14 cellular contexts compared by ENCODE assay signal in genomic region chr11:108616549-108616948, GRCh38. TPM values are rescaled to one million over a fixed set of nuclear protein-coding genes. Genes with fewer than 3 reads are reported as not detected.
DNase-seq lines count a peak whose midpoint lies in the region; ATAC-seq, FAIRE-seq and TF ChIP-seq lines count a peak whose summit lies in the region.
"Had no signal": no experiment of that assay in that cellular context is flagged by ENCODE, and none has a peak within 500 bp of the region (broad histone marks: within the 10 kb centered on the region; RNA-seq: fewer than 3 reads in every experiment).

No MANE protein-coding gene starts in this region.

- H3K4me1 ChIP-seq in SK-N-SH (ENCODE audit: control insufficient read depth in 1 of 2, insufficient read depth in 2 of 2, low read depth in 1 of 2, low read length in 1 of 2) (peaks cover 0 to 3% of the 10 kb centered on the region in 2 experiments; a peak in 2 of 4 replicates), A673 (ENCODE audit: insufficient read depth, low read length, poor library complexity, severe bottlenecking) (no peaks in the 10 kb centered on the region)

- H3K79me2 ChIP-seq in SK-N-SH (ENCODE audit: insufficient read depth) = no peaks in the 10 kb centered on the region

- no peaks in the 10 kb centered on the region for H3K27me3 Mint-ChIP-seq in glutamatergic neuron (ENCODE audit: unreplicated experiment)
- peaks cover 28% of the 10 kb centered on the region for H3K27me3 Mint-ChIP-seq in activated CD8-positive, alpha-beta memory T cell treated with anti-CD3 and anti-CD28 coated beads, Interleukin-2, amount 10 ng/mL, durations not matched to agents 7 days and 5 days

- no peaks in the 10 kb centered on the region for H3K4me1 Mint-ChIP-seq in glutamatergic neuron (ENCODE audit: low read depth, unreplicated experiment)
- H3K4me1 Mint-ChIP-seq in activated CD8-positive, alpha-beta memory T cell treated with anti-CD3 and anti-CD28 coated beads, Interleukin-2, amount 10 ng/mL, durations not matched to agents 7 days and 5 days = peaks cover 5% of the 10 kb centered on the region
- H3K4me1 Mint-ChIP-seq: central memory CD8-positive, alpha-beta T cell had no signal

- FAIRE-seq in H54 (lab: Jason Lieb, UNC) = peak; percentile 92

- H3K36me3 Mint-ChIP-seq in glutamatergic neuron (ENCODE audit: unreplicated experiment) = no peaks in the 10 kb centered on the region
- H3K36me3 Mint-ChIP-seq in activated CD8-positive, alpha-beta memory T cell treated with anti-CD3 and anti-CD28 coated beads, Interleukin-2, amount 10 ng/mL, durations not matched to agents 7 days and 5 days = no peaks in the 10 kb centered on the region
- H3K36me3 Mint-ChIP-seq: naive thymus-derived CD4-positive, alpha-beta T cell had no signal

- H3K9me3 ChIP-seq in SK-N-SH = no peaks in the 10 kb centered on the region
- H3K9me3 ChIP-seq in A673 (ENCODE audit: low read depth, low read length, poor library complexity, severe bottlenecking) = no peaks in the 10 kb centered on the region

- H3K9me3 Mint-ChIP-seq in glutamatergic neuron (ENCODE audit: unreplicated experiment) = no peaks in the 10 kb centered on the region
- no peaks in the 10 kb centered on the region for H3K9me3 Mint-ChIP-seq in activated CD8-positive, alpha-beta memory T cell treated with anti-CD3 and anti-CD28 coated beads, Interleukin-2, amount 10 ng/mL, durations not matched to agents 7 days and 5 days (ENCODE audit: low read depth)
- H3K9me3 Mint-ChIP-seq: activated T-helper 1 cell treated with anti-CD3 and anti-CD28 coated beads, Interleukin-12 subunit alpha, Interleukin-12 subunit beta, Interleukin-2, Interleukin-4 antibody, amounts not matched to agents 30 ng/mL and 10 ng/mL and 1 ng/mL, durations not matched to agents 14 hours and 24 hours and 36 hours; central memory CD8-positive, alpha-beta T cell; naive thymus-derived CD4-positive, alpha-beta T cell had no signal

- H3K4me3 ChIP-seq in SK-N-SH (ENCODE audit: low read depth in 2 of 2, low read length in 1 of 2) = no peak overlapping the region
- H3K4me3 ChIP-seq in fibroblast of mammary gland (ENCODE audit: control insufficient read depth, low read depth, low read length) = no peak overlapping the region
- no peak overlapping the region for H3K4me3 ChIP-seq in retinal pigment epithelial cell (ENCODE audit: low read length)
- H3K4me3 ChIP-seq in A673 (ENCODE audit: low read depth, low read length, poor library complexity, severe bottlenecking) = no peak overlapping the region

- DNase-seq in H54 (ENCODE audit: insufficient read length, low spot score) (peak; percentile 50), SK-N-SH (no peak), fibroblast of mammary gland (ENCODE audit: low read depth) (peak; percentile 81), retinal pigment epithelial cell (ENCODE audit: low read depth) (peak; percentile 83), glutamatergic neuron (no peak), NCI-H345 (lab: John Stamatoyannopoulos, UW) (no peak), A673 (ENCODE audit: low spot score) (no peak)
- DNase-seq in activated CD8-positive, alpha-beta memory T cell treated with anti-CD3 and anti-CD28 coated beads, Interleukin-2, amount 10 ng/mL, durations not matched to agents 7 days and 5 days = no peak
- DNase-seq: hypothalamus; naive thymus-derived CD4-positive, alpha-beta T cell; NCI-H2081 treated with DMSO at 0.1 percent for 48 hours; stimulated activated naive CD8-positive, alpha-beta T cell treated with anti-CD3 and anti-CD28 coated beads, Interleukin-15, Interleukin-2, amounts not matched to agents 100 U/mL and 50 U/mL, for 24 hours had no signal

- CTCF ChIA-PET in SK-N-SH (lab: Yijun Ruan, JAX) = interaction anchor here (1.3 kb wide), 1 partner anchor 32 kb away, joined by 3 read pairs; no protein-coding TSS in a partner anchor
- CTCF ChIA-PET in activated CD8-positive, alpha-beta memory T cell treated with anti-CD3 and anti-CD28 coated beads, Interleukin-2, amount 10 ng/mL, durations not matched to agents 7 days and 5 days (lab: Charles Lee) = no interaction called here
- CTCF ChIA-PET in A673 (lab: Charles Lee) = no interaction called here

- H3F3A ChIP-seq in SK-N-SH (replicated peaks; ENCODE audit: insufficient read depth) = no peaks in the 10 kb centered on the region

- H2AFZ ChIP-seq in SK-N-SH (ENCODE audit: low read depth) = no peak overlapping the region; the same call in 1 of the 2 replicates

- H3K9me2 ChIP-seq in SK-N-SH = no peaks in the 10 kb centered on the region

- H3K36me3 ChIP-seq in SK-N-SH (replicated peaks in 1 of 2; ENCODE audit: control insufficient read depth in 1 of 2, insufficient read depth in 2 of 2, low read length in 1 of 2) (no peaks in the 10 kb centered on the region), A673 (ENCODE audit: insufficient read depth, low read length, poor library complexity, severe bottlenecking) (no peaks in the 10 kb centered on the region)

- H3K27ac ChIP-seq in SK-N-SH (ENCODE audit: low read depth in 2 of 2, low read length in 1 of 2) (peak overlapping the region in 1 of 2 experiments; percentile 65; a peak in 2 of 4 replicates), A673 (ENCODE audit: low read depth, low read length, poor library complexity, severe bottlenecking) (no peak overlapping the region)

- POLR2A ChIA-PET in SK-N-SH (lab: Yijun Ruan, JAX) = no interaction called here
- POLR2A ChIA-PET in A673 (lab: Charles Lee; ENCODE audit: low non-redundant PET) = no interaction called here

- no peak overlapping the region for H3K27ac Mint-ChIP-seq in glutamatergic neuron (ENCODE audit: unreplicated experiment)
- H3K27ac Mint-ChIP-seq in activated CD8-positive, alpha-beta memory T cell treated with anti-CD3 and anti-CD28 coated beads, Interleukin-2, amount 10 ng/mL, durations not matched to agents 7 days and 5 days = no peak overlapping the region
- H3K27ac Mint-ChIP-seq: activated T-helper 1 cell treated with anti-CD3 and anti-CD28 coated beads, Interleukin-12 subunit alpha, Interleukin-12 subunit beta, Interleukin-2, Interleukin-4 antibody, amounts not matched to agents 30 ng/mL and 10 ng/mL and 1 ng/mL, durations not matched to agents 14 hours and 24 hours and 36 hours; naive thymus-derived CD4-positive, alpha-beta T cell had no signal

- no peaks in the 10 kb centered on the region for H3K27me3 ChIP-seq in SK-N-SH (ENCODE audit: insufficient read depth)
- H3K27me3 ChIP-seq in A673 (replicated peaks; ENCODE audit: insufficient read depth, low read depth, low read length, poor library complexity) = no peaks in the 10 kb centered on the region

- H3K4me2 ChIP-seq in SK-N-SH = no peak overlapping the region

- TF ChIP-seq POLR2A in H54 (IDR thresholded peaks at IDR 0.05; ENCODE audit: low read depth, low read length) = no peak

- ATAC-seq in activated CD8-positive, alpha-beta memory T cell treated with anti-CD3 and anti-CD28 coated beads, Interleukin-2, amount 10 ng/mL, durations not matched to agents 7 days and 5 days = no peak
- ATAC-seq: naive thymus-derived CD4-positive, alpha-beta T cell; stimulated activated naive CD8-positive, alpha-beta T cell treated with anti-CD3 and anti-CD28 coated beads, Interleukin-15, Interleukin-2, amounts not matched to agents 100 U/mL and 50 U/mL, for 24 hours had no signal

- TF ChIP-seq RAD21 in SK-N-SH (IDR thresholded peaks at IDR 0.05; ENCODE audit: low read length) = no peak

- H3K4me3 Mint-ChIP-seq in glutamatergic neuron (ENCODE audit: unreplicated experiment) = no peak overlapping the region
- H3K4me3 Mint-ChIP-seq in activated CD8-positive, alpha-beta memory T cell treated with anti-CD3 and anti-CD28 coated beads, Interleukin-2, amount 10 ng/mL, durations not matched to agents 7 days and 5 days = no peak overlapping the region
- H3K4me3 Mint-ChIP-seq: activated T-helper 1 cell treated with anti-CD3 and anti-CD28 coated beads, Interleukin-12 subunit alpha, Interleukin-12 subunit beta, Interleukin-2, Interleukin-4 antibody, amounts not matched to agents 30 ng/mL and 10 ng/mL and 1 ng/mL, durations not matched to agents 14 hours and 24 hours and 36 hours; central memory CD8-positive, alpha-beta T cell; naive thymus-derived CD4-positive, alpha-beta T cell had no signal

- WGBS in SK-N-SH (ENCODE audit: low lambda C conversion rate) = 39% methylated on average over 3 of the region's 3 CpGs

- TF ChIP-seq EP300 in SK-N-SH (IDR thresholded peaks at IDR 0.05; ENCODE audit: borderline replicate concordance in 1 of 2, low read depth in 1 of 2, low read length in 1 of 2) = peak in 1 of 2 experiments; percentile 49; a peak in 1 of 4 replicates

- peak overlapping the region; percentile 25; the same call in 1 of the 2 replicates for H3K9ac ChIP-seq in SK-N-SH

- intact Hi-C loops in A673 (cut with micrococcal nuclease; ENCODE audit: unreplicated experiment) = no loop called here

- no peaks in the 10 kb centered on the region for H4K20me1 ChIP-seq in SK-N-SH (ENCODE audit: insufficient read depth)

- TF ChIP-seq CTCF in SK-N-SH (IDR thresholded peaks at IDR 0.05) = no peak
- no peak for TF ChIP-seq CTCF in fibroblast of mammary gland (conservative IDR thresholded peaks at IDR 0.05; ENCODE audit: control insufficient read depth, insufficient read depth, low read depth, low read length)
- no peak for TF ChIP-seq CTCF in retinal pigment epithelial cell (conservative IDR thresholded peaks at IDR 0.05; ENCODE audit: low read depth, low read length)
- no peak for TF ChIP-seq CTCF in glutamatergic neuron (IDR thresholded peaks at IDR 0.05; ENCODE audit: partially characterized antibody, unreplicated experiment)
- TF ChIP-seq CTCF in A673 (conservative IDR thresholded peaks at IDR 0.05; ENCODE audit: low read depth, low read length) = no peak

- BruUV-seq in A673 (replicated peaks; lab: Mats Ljungman, UMichigan) = no TSS peak

TF ChIP-seq in SK-N-SH, 30 proteins besides CTCF, POLR2A, EP300 and RAD21 (continues in another document):
- TF ChIP-seq MAX (IDR thresholded peaks at IDR 0.05; ENCODE audit: low read depth) (no peak), TAF1 (IDR thresholded peaks at IDR 0.05; ENCODE audit: borderline replicate concordance, low read depth, low read length) (no peak)

RNA-seq across cellular contexts. Expression of gene EXPH5, which starts 23.0 kb away (rescaled TPM):
- 0.03 and 0.05 TPM in 2 replicates for polyA plus RNA-seq in SK-N-SH (2012; rRNA removed)
- 0.03 and 0.05 TPM in 2 replicates for polyA plus RNA-seq in SK-N-SH (2012; cell fraction: cytosol; rRNA removed)
- polyA plus RNA-seq in SK-N-SH (2012; cell fraction: nucleus; rRNA removed) = 0.04 and 0.05 TPM in 2 replicates
- total RNA-seq in glutamatergic neuron (ENCODE audit: unreplicated experiment) = 0.44 TPM
- 1 to 10 TPM in 1 of 2 experiments, under 1 TPM in 1; 0.96 to 1.1 TPM for total RNA-seq in activated CD8-positive, alpha-beta memory T cell treated with anti-CD3 and anti-CD28 coated beads, Interleukin-2, amount 10 ng/mL, durations not matched to agents 7 days and 5 days
- 0.26 and 0.39 TPM in 2 replicates for total RNA-seq in A673 (2021)

RNA-seq across cellular contexts. Expression of gene DDX10, which starts 48.3 kb away (rescaled TPM):
- 35.8 and 42.7 TPM in 2 replicates for polyA plus RNA-seq in SK-N-SH (2012; rRNA removed)
- polyA plus RNA-seq in SK-N-SH (2012; cell fraction: cytosol; rRNA removed) = 40.8 and 52.9 TPM in 2 replicates
- polyA plus RNA-seq in SK-N-SH (2012; cell fraction: nucleus; rRNA removed) = 32.8 and 39.3 TPM in 2 replicates
- 18.8 TPM for total RNA-seq in glutamatergic neuron (ENCODE audit: unreplicated experiment)
- 10 to 100 TPM; 32.5 to 42.6 TPM for total RNA-seq in activated CD8-positive, alpha-beta memory T cell treated with anti-CD3 and anti-CD28 coated beads, Interleukin-2, amount 10 ng/mL, durations not matched to agents 7 days and 5 days
- 63.7 and 72.2 TPM in 2 replicates for total RNA-seq in A673 (2021)

Comparison
In these comparisons a context has a peak if more than half of its experiments do, and no peak if none do; other contexts are left out.
1. DNase-seq: peak in H54 (single experiment), fibroblast of mammary gland (single experiment) and retinal pigment epithelial cell (single experiment); none in SK-N-SH (single experiment), glutamatergic neuron (single experiment), activated CD8-positive, alpha-beta memory T cell treated with anti-CD3 and anti-CD28 coated beads, Interleukin-2, amount 10 ng/mL, durations not matched to agents 7 days and 5 days (single experiment), NCI-H345 (single experiment) and A673 (single experiment).